8 cellular contexts compared by ENCODE assay signal in the genomic region with DNA sequence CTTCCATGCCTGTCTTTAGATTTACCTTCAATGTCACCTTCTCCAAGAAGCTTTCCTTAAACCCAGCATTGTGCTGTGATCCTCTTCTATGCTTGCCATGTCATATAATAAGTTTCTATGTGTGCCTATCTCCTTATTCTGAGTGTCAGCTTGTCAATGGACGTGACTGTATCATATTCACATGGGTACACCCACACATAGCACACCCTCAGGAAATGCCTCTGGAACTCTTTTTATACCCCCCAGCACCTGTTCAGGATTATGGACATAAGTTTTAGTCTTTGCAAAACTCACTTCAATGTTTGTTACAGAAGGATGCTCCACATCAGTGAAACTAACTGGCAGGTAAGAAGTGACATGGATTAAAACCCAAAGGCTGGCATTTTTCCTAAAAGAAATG. TPM values are rescaled to one million over a fixed set of nuclear protein-coding genes. Genes with fewer than 3 reads are reported as not detected.
"Had no signal": no experiment of that assay in that cellular context is flagged by ENCODE, and none has a peak within 500 bp of the region (broad histone marks: within the 10 kb centered on the region; RNA-seq: fewer than 3 reads in every experiment).

No MANE protein-coding gene starts in this region.

- H3K9me3 Mint-ChIP-seq: HFFc6, IgD-negative memory B cell had no signal

- H3K27ac ChIP-seq: GM23248, HL-60 had no signal

- H3K27ac Mint-ChIP-seq: HFFc6, IgD-negative memory B cell had no signal

- H2AFZ ChIP-seq: GM23248 had no signal

- H3K36me3 Mint-ChIP-seq: IgD-negative memory B cell had no signal

- FAIRE-seq: HepG2 had no signal

- H3K36me3 ChIP-seq: HAP-1 had no signal

- H3K9ac ChIP-seq: GM23248 had no signal

- H3K9me3 ChIP-seq: HAP-1 had no signal

- DNase-seq: GM23248, GOT3, H7, HFFc6 had no signal

- H3K4me3 ChIP-seq: GM23248, HAP-1 had no signal

- H3K4me3 Mint-ChIP-seq: HFFc6, IgD-negative memory B cell had no signal

RNA-seq across cellular contexts. Expression of a gene that starts 7.4 kb away (rescaled TPM):
- total RNA-seq: HepG2 had no signal
- polyA plus RNA-seq: HepG2 had no signal
